Comparison of ENCODE assay signal across 15 cellular contexts in genomic region chr9:132516911-132517310, GRCh38.
"Had no signal": no experiment of that assay in that cellular context is flagged by ENCODE, and none has a peak within 500 bp of the region (broad histone marks: within the 10 kb centered on the region; RNA-seq: fewer than 3 reads in every experiment).

No MANE protein-coding gene starts in this region.

- H3K27me3 ChIP-seq: body of pancreas, upper lobe of left lung had no signal

- ATAC-seq: activated CD4-positive, CD25-positive, alpha-beta regulatory T cell treated with anti-CD3 and anti-CD28 coated beads, Interleukin-2, amount 50 U/mL, for 24 hours; activated CD8-positive, alpha-beta T cell treated with anti-CD3 and anti-CD28 coated beads, Interleukin-2, amount 10 ng/mL, durations not matched to agents 7 days and 5 days; body of pancreas; effector memory CD8-positive, alpha-beta T cell; left ventricle myocardium superior had no signal

- H3K9me3 ChIP-seq: body of pancreas, esophagus squamous epithelium, upper lobe of left lung had no signal

- H3K4me3 ChIP-seq: body of pancreas, esophagus squamous epithelium, skin epidermis, upper lobe of left lung had no signal

- DNase-seq: activated CD4-positive, alpha-beta T cell treated with anti-CD3 and anti-CD28 coated beads, Interleukin-2, amount 10 ng/mL, durations not matched to agents 7 days and 5 days; activated CD8-positive, alpha-beta T cell treated with anti-CD3 and anti-CD28 coated beads, Interleukin-2, amount 10 ng/mL, durations not matched to agents 7 days and 5 days; activated naive CD4-positive, alpha-beta T cell treated with anti-CD3 and anti-CD28 coated beads for 36 hours; activated T-cell treated with anti-CD3 and anti-CD28 coated beads, Interleukin-2, amount 50 U/mL, for 24 hours; body of pancreas; effector memory CD8-positive, alpha-beta T cell; esophagus squamous epithelium; left ventricle myocardium superior; nephron progenitor cell; occipital lobe; stimulated activated CD4-positive, alpha-beta T cell treated with anti-CD3 and anti-CD28 coated beads, Interleukin-15, amount 100 ng/mL, for 24 hours; stimulated activated CD4-positive, alpha-beta T cell treated with anti-CD3 and anti-CD28 coated beads, Interleukin-2, amount 100 ng/mL, for 48 hours had no signal

- H3K36me3 ChIP-seq: esophagus squamous epithelium, upper lobe of left lung had no signal

- H3K27ac ChIP-seq: body of pancreas, esophagus squamous epithelium, skin epidermis, upper lobe of left lung had no signal

- H3K4me1 ChIP-seq: body of pancreas, esophagus squamous epithelium, upper lobe of left lung had no signal
